Comparison of ENCODE assay signal across 1 cellular context in the genomic region with DNA sequence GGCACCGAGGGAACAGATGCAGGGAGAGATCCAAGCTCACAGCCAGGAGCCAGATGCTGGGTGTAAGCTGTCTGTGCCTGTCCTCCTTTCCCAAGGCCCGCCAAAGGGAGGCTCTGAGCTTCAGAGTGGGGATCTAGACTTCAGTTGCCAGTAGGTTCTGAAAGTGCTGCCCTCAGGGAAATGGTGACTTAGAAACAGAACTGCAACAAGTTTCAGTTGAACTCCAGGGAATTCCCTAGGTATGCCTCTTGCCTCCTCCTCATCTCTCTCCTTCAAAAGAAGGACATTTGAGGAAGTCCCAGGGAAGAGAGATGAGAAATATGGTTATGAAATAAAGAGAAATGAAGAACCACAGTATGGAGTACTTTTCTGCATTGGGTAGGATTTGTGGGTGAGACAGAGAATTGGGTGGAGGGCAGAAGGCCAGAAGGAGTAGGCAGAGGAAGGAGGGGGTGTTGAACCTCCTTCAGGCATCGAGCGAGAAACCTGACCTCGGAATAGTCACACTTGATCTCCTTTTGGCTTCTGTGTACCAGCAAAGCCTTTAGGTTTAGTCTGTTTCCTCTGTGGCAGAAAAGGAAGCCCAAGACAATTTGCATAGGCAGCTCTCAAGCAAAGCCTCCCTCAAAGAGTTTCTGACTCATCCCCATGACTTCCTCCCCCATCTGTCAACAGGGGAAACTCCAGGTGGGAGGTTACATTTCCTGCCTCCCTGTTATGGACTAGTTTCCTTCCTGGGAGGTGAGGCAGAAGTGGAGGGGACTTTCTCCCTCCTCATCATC.
TF ChIP-seq lines count a peak whose summit lies in the region.

No MANE protein-coding gene starts in this region.

TF ChIP-seq in K562, 482 proteins besides CTCF, POLR2A, EP300 and RAD21 (continued from another document and continues in another):
- TF ChIP-seq CHD7 (IDR thresholded peaks at IDR 0.05; ENCODE audit: low read depth, low read length) = no peak
- no peak for TF ChIP-seq ZNF165 (CRISPR knock-in tag; IDR thresholded peaks at IDR 0.05; ENCODE audit: borderline replicate concordance)
- TF ChIP-seq, protein P1, sequence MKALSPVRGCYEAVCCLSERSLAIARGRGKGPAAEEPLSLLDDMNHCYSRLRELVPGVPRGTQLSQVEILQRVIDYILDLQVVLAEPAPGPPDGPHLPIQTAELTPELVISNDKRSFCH (CRISPR knock-in tag; IDR thresholded peaks at IDR 0.05) = no peak
- TF ChIP-seq, protein P1 (tag; IDR thresholded peaks at IDR 0.05) = no peak
- TF ChIP-seq, protein P2, sequence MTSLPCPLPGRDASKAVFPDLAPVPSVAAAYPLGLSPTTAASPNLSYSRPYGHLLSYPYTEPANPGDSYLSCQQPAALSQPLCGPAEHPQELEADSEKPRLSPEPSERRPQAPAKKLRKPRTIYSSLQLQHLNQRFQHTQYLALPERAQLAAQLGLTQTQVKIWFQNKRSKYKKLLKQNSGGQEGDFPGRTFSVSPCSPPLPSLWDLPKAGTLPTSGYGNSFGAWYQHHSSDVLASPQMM (CRISPR knock-in tag; IDR thresholded peaks at IDR 0.05) = no peak
- TF ChIP-seq HOXB6 (CRISPR knock-in tag; IDR thresholded peaks at IDR 0.05; ENCODE audit: borderline replicate concordance) = no peak
- TF ChIP-seq ZNF384 (IDR thresholded peaks at IDR 0.05; ENCODE audit: low read depth, low read length) = no peak
- TF ChIP-seq CHD1 (IDR thresholded peaks at IDR 0.05; ENCODE audit: low read length) = no peak
- TF ChIP-seq, protein P3, sequence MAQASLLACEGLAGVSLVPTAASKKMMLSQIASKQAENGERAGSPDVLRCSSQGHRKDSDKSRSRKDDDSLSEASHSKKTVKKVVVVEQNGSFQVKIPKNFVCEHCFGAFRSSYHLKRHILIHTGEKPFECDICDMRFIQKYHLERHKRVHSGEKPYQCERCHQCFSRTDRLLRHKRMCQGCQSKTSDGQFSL (CRISPR knock-in tag; IDR thresholded peaks at IDR 0.05) = no peak
- TF ChIP-seq, protein P3 (tag; IDR thresholded peaks at IDR 0.05) = no peak
- no peak for TF ChIP-seq PHF20 (IDR thresholded peaks at IDR 0.05; ENCODE audit: partially characterized antibody)
- no peak for TF ChIP-seq CBX2 (IDR thresholded peaks at IDR 0.05; ENCODE audit: insufficient read depth, low read length, poor library complexity, severe bottlenecking)
- no peak for TF ChIP-seq PHB (CRISPR knock-in tag; IDR thresholded peaks at IDR 0.05)
- no peak for TF ChIP-seq TRIM28 (IDR thresholded peaks at IDR 0.05)
- no peak for TF ChIP-seq NR2C2 (CRISPR knock-in tag; IDR thresholded peaks at IDR 0.05)
- TF ChIP-seq NR2C2 (tag; IDR thresholded peaks at IDR 0.05) = peak; percentile 21; the same call in 1 of the 2 replicates
- no peak for TF ChIP-seq TSC22D4 (tag; IDR thresholded peaks at IDR 0.05)
- no peak for TF ChIP-seq KAT2B (IDR thresholded peaks at IDR 0.05; ENCODE audit: low read depth, low read length)
- TF ChIP-seq IRF1 (CRISPR knock-in tag; IDR thresholded peaks at IDR 0.05; ENCODE audit: borderline replicate concordance) = no peak
- peak; percentile 80 for TF ChIP-seq ATF3 (IDR thresholded peaks at IDR 0.05)
- TF ChIP-seq ATF3 (CRISPR knock-in tag; conservative IDR thresholded peaks at IDR 0.05) = no peak
- TF ChIP-seq MCM3 (IDR thresholded peaks at IDR 0.05) = no peak
- TF ChIP-seq, protein P4, sequence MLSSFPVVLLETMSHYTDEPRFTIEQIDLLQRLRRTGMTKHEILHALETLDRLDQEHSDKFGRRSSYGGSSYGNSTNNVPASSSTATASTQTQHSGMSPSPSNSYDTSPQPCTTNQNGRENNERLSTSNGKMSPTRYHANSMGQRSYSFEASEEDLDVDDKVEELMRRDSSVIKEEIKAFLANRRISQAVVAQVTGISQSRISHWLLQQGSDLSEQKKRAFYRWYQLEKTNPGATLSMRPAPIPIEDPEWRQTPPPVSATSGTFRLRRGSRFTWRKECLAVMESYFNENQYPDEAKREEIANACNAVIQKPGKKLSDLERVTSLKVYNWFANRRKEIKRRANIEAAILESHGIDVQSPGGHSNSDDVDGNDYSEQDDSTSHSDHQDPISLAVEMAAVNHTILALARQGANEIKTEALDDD (IDR thresholded peaks at IDR 0.05) = no peak
- no peak for TF ChIP-seq HOMEZ (CRISPR knock-in tag; IDR thresholded peaks at IDR 0.05)
- TF ChIP-seq MAFG (tag; conservative IDR thresholded peaks at IDR 0.05) = no peak
- peak; percentile 92 for TF ChIP-seq JUND (IDR thresholded peaks at IDR 0.05; ENCODE audit: borderline replicate concordance, low read depth, low read length)
- peak; percentile 85; the same call in 1 of the 3 replicates for TF ChIP-seq JUND (tag; IDR thresholded peaks at IDR 0.05; ENCODE audit: borderline replicate concordance, low read depth, low read length)
- no peak for TF ChIP-seq ZNF277 (CRISPR knock-in tag; IDR thresholded peaks at IDR 0.05; ENCODE audit: borderline replicate concordance)
- TF ChIP-seq L3MBTL2 (IDR thresholded peaks at IDR 0.05) = no peak
- no peak for TF ChIP-seq E2F1 (CRISPR knock-in tag; IDR thresholded peaks at IDR 0.05)
- TF ChIP-seq, protein P5, sequence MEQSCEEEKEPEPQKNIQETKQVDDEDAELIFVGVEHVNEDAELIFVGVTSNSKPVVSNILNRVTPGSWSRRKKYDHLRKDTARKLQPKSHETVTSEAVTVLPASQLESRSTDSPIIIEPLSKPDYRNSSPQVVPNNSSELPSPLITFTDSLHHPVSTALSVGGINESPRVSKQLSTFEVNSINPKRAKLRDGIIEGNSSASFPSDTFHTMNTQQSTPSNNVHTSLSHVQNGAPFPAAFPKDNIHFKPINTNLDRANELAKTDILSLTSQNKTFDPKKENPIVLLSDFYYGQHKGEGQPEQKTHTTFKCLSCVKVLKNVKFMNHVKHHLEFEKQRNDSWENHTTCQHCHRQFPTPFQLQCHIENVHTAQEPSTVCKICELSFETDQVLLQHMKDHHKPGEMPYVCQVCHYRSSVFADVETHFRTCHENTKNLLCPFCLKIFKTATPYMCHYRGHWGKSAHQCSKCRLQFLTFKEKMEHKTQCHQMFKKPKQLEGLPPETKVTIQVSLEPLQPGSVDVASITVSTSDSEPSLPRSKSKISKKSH (CRISPR knock-in tag; IDR thresholded peaks at IDR 0.05) = no peak
- no peak for TF ChIP-seq FOXJ2 (tag; IDR thresholded peaks at IDR 0.05)
- peak; percentile 81 for TF ChIP-seq SPI1 (IDR thresholded peaks at IDR 0.05; ENCODE audit: borderline replicate concordance, low read depth, low read length)
